ENCODE assay signal across 16 cellular contexts in genomic region chr12:99004799-99005474, GRCh38.
"Had no signal": no experiment of that assay in that cellular context is flagged by ENCODE, and none has a peak within 500 bp of the region (broad histone marks: within the 10 kb centered on the region; RNA-seq: fewer than 3 reads in every experiment).

No MANE protein-coding gene starts in this region.

- H3K27me3 ChIP-seq: left lung, upper lobe of right lung had no signal

- ATAC-seq: activated CD8-positive, alpha-beta T cell treated with anti-CD3 and anti-CD28 coated beads, Interleukin-2, amount 10 ng/mL, durations not matched to agents 7 days and 5 days; activated naive CD4-positive, alpha-beta T cell treated with anti-CD3 and anti-CD28 coated beads, Interleukin-2, amount 50 U/mL, for 72 hours; left lung; naive thymus-derived CD4-positive, alpha-beta T cell; T-cell; upper lobe of right lung had no signal

- H3K9me3 ChIP-seq: left lung, upper lobe of right lung had no signal

- H3K27ac ChIP-seq: left lung, upper lobe of right lung, VCaP had no signal

- H3K4me1 ChIP-seq: left lung, upper lobe of right lung had no signal

- DNase-seq: activated CD4-positive, alpha-beta T cell treated with anti-CD3 and anti-CD28 coated beads for 1 hour; activated CD4-positive, alpha-beta T cell treated with anti-CD3 and anti-CD28 coated beads, Interleukin-2, amount 50 U/mL, for 1 hour; activated CD8-positive, alpha-beta T cell treated with anti-CD3 and anti-CD28 coated beads, Interleukin-2, amount 10 ng/mL, durations not matched to agents 7 days and 5 days; activated gamma-delta T cell treated with Interleukin-2 at 50 U/mL for 16 hours; cortex of kidney; effector CD4-positive, alpha-beta T cell; kidney; left lung; naive thymus-derived CD4-positive, alpha-beta T cell; stimulated activated CD4-positive, alpha-beta T cell treated with anti-CD3 and anti-CD28 coated beads, Interleukin-4, amount 100 ng/mL, for 24 hours; stimulated activated naive CD4-positive, alpha-beta T cell treated with Interleukin-2 at 50 U/mL for 16 hours; T-cell; upper lobe of right lung had no signal

- H3K36me3 ChIP-seq: left lung, upper lobe of right lung had no signal

- H3K4me3 ChIP-seq: left lung, lung, upper lobe of right lung had no signal
